In genomic region chr10:78690354-78691111, GRCh38 we compare ENCODE assay signal across 22 cellular contexts.
"Had no signal": no experiment of that assay in that cellular context is flagged by ENCODE, and none has a peak within 500 bp of the region (broad histone marks: within the 10 kb centered on the region; RNA-seq: fewer than 3 reads in every experiment).

No MANE protein-coding gene starts in this region.

- DNase-seq: central memory CD4-positive, alpha-beta T cell; cortex of kidney; dorsolateral prefrontal cortex; effector memory CD4-positive, alpha-beta T cell; immature natural killer cell; kidney; left cardiac atrium; left ventricle myocardium inferior; lower lobe of right lung; posterior cingulate gyrus; right cardiac atrium; stimulated activated CD4-positive, alpha-beta T cell treated with anti-CD3 and anti-CD28 coated beads, Interleukin-4, amount 100 ng/mL, for 1 hour; stimulated activated CD8-positive, alpha-beta memory T cell treated with anti-CD3 and anti-CD28 coated beads, Interleukin-4, amount 100 ng/mL, for 48 hours; stimulated activated naive CD8-positive, alpha-beta T cell treated with anti-CD3 and anti-CD28 coated beads, Interleukin-15, Interleukin-2, amounts not matched to agents 100 U/mL and 50 U/mL, for 24 hours; transverse colon had no signal

- H3K36me3 Mint-ChIP-seq: immature natural killer cell; memory B cell; mesothelial cell of epicardium; stimulated activated effector memory CD8-positive, alpha-beta T cell treated with anti-CD3 and anti-CD28 coated beads, Interleukin-12 subunit alpha, Interleukin-12 subunit beta, amount 100 ng/mL, for 72 hours had no signal

- H3K9me3 Mint-ChIP-seq: memory B cell; stimulated activated effector memory CD8-positive, alpha-beta T cell treated with anti-CD3 and anti-CD28 coated beads, Interleukin-12 subunit alpha, Interleukin-12 subunit beta, amount 100 ng/mL, for 72 hours had no signal

- H3K4me1 ChIP-seq: lower lobe of right lung had no signal

- H3K27ac Mint-ChIP-seq: immature natural killer cell; memory B cell; nephron; stimulated activated effector memory CD8-positive, alpha-beta T cell treated with anti-CD3 and anti-CD28 coated beads, Interleukin-12 subunit alpha, Interleukin-12 subunit beta, amount 100 ng/mL, for 72 hours had no signal

- H3K4me3 ChIP-seq: dorsolateral prefrontal cortex, left ventricle myocardium inferior, lower lobe of right lung, suprapubic skin, transverse colon had no signal

- H3K27ac ChIP-seq: left ventricle myocardium inferior, lower lobe of right lung, neutrophil had no signal

- H3K4me3 Mint-ChIP-seq: immature natural killer cell; memory B cell; mesothelial cell of epicardium; nephron; stimulated activated effector memory CD8-positive, alpha-beta T cell treated with anti-CD3 and anti-CD28 coated beads, Interleukin-12 subunit alpha, Interleukin-12 subunit beta, amount 100 ng/mL, for 72 hours had no signal

- H3K4me1 Mint-ChIP-seq: immature natural killer cell; memory B cell; stimulated activated effector memory CD8-positive, alpha-beta T cell treated with anti-CD3 and anti-CD28 coated beads, Interleukin-12 subunit alpha, Interleukin-12 subunit beta, amount 100 ng/mL, for 72 hours had no signal

- H3K9me3 ChIP-seq: left ventricle myocardium inferior, lower lobe of right lung, neutrophil, suprapubic skin, transverse colon had no signal

- H3K36me3 ChIP-seq: left ventricle myocardium inferior, lower lobe of right lung, neutrophil, suprapubic skin, transverse colon had no signal

- ATAC-seq: esophagus mucosa; lower lobe of right lung; stimulated activated effector memory CD8-positive, alpha-beta T cell treated with anti-CD3 and anti-CD28 coated beads, Interleukin-12 subunit alpha, Interleukin-12 subunit beta, amount 100 ng/mL, for 72 hours; stimulated activated naive CD8-positive, alpha-beta T cell treated with anti-CD3 and anti-CD28 coated beads, Interleukin-15, Interleukin-2, amounts not matched to agents 100 U/mL and 50 U/mL, for 24 hours had no signal

- H3K27me3 ChIP-seq: dorsolateral prefrontal cortex, neutrophil, suprapubic skin, transverse colon had no signal
